ENCODE assay signal across 15 cellular contexts in genomic region chr19:18500820-18501219, GRCh38. TPM values are rescaled to one million over a fixed set of nuclear protein-coding genes. Genes with fewer than 3 reads are reported as not detected.
DNase-seq lines count a peak whose midpoint lies in the region; ATAC-seq and TF ChIP-seq lines count a peak whose summit lies in the region.
"Had no signal": no experiment of that assay in that cellular context is flagged by ENCODE, and none has a peak within 500 bp of the region (broad histone marks: within the 10 kb centered on the region; RNA-seq: fewer than 3 reads in every experiment).

No MANE protein-coding gene starts in this region.

- H3K9me3 Mint-ChIP-seq in activated CD8-positive, alpha-beta memory T cell treated with anti-CD3 and anti-CD28 coated beads, Interleukin-2, amount 10 ng/mL, durations not matched to agents 7 days and 5 days (ENCODE audit: low read depth), result no peaks in the 10 kb centered on the region
- H3K9me3 Mint-ChIP-seq: stimulated activated naive CD8-positive, alpha-beta T cell treated with anti-CD3 and anti-CD28 coated beads, Interleukin-15, Interleukin-2, amounts not matched to agents 100 ng/mL and 50 ng/mL, for 24 hours had no signal

- H3K27ac ChIP-seq in lower lobe of right lung (peak overlapping the region; percentile 18), thyroid gland (peak overlapping the region; percentile 64 to 79 (median 74))
- H3K27ac ChIP-seq: A549 had no signal

- intact Hi-C loops in lower lobe of right lung (cut with DNase I) (no loop called here), thyroid gland (cut with DNase I) (no loop called here)

- TF ChIP-seq CTCF in lower lobe of right lung (IDR thresholded peaks at IDR 0.05) (no peak), thyroid gland (IDR thresholded peaks at IDR 0.05) (no peak)

- H3K36me3 ChIP-seq in lower lobe of right lung (no peaks in the 10 kb centered on the region), thyroid gland (no peaks in the 10 kb centered on the region)

- no peak for ATAC-seq in activated CD8-positive, alpha-beta memory T cell treated with anti-CD3 and anti-CD28 coated beads, Interleukin-2, amount 10 ng/mL, durations not matched to agents 7 days and 5 days
- ATAC-seq in lower lobe of right lung (peak in 1 of 2 donors; percentile 20), HG03039 (IDR thresholded peaks at IDR 0.05; ENCODE audit: unreplicated experiment) (no peak), GM18861 (IDR thresholded peaks at IDR 0.05; ENCODE audit: unreplicated experiment) (no peak)
- ATAC-seq: A549 had no signal

- 21 to 23% methylated on average over 4 to 11 of the region's 11 CpGs for WGBS in thyroid gland, 2 donors

- H3K9me3 ChIP-seq in lower lobe of right lung (no peaks in the 10 kb centered on the region), thyroid gland (no peaks in the 10 kb centered on the region)
- H3K9me3 ChIP-seq: A549 had no signal

- no peaks in the 10 kb centered on the region for H3K27me3 Mint-ChIP-seq in activated CD8-positive, alpha-beta memory T cell treated with anti-CD3 and anti-CD28 coated beads, Interleukin-2, amount 10 ng/mL, durations not matched to agents 7 days and 5 days
- H3K27me3 Mint-ChIP-seq: stimulated activated naive CD8-positive, alpha-beta T cell treated with anti-CD3 and anti-CD28 coated beads, Interleukin-15, Interleukin-2, amounts not matched to agents 100 ng/mL and 50 ng/mL, for 24 hours had no signal

- DNase-seq in activated CD8-positive, alpha-beta memory T cell treated with anti-CD3 and anti-CD28 coated beads, Interleukin-2, amount 10 ng/mL, durations not matched to agents 7 days and 5 days, result no peak
- DNase-seq in activated CD8-positive, alpha-beta memory T cell treated with anti-CD3 and anti-CD28 coated beads, Interleukin-2, amount 50 U/mL, for 4 hours, result no peak
- peak; percentile 61 for DNase-seq in cerebellar cortex (ENCODE audit: low spot score)
- DNase-seq in lower lobe of right lung, result peak; percentile 61
- DNase-seq in thyroid gland, result peak; percentile 96 to 98
- DNase-seq in NCI-H69 (lab: John Stamatoyannopoulos, UW), result no peak
- DNase-seq: activated T-cell treated with anti-CD3 and anti-CD28 coated beads for 4 hours; NCI-H345; occipital lobe; RPMI8226; stimulated activated CD4-positive, alpha-beta T cell treated with anti-CD3 and anti-CD28 coated beads, Interleukin-2, amount 100 ng/mL, for 24 hours had no signal

- no peaks in the 10 kb centered on the region for H3K27me3 ChIP-seq in lower lobe of right lung (ENCODE audit: low read depth)
- no peaks in the 10 kb centered on the region for H3K27me3 ChIP-seq in thyroid gland

- CTCF ChIA-PET in activated CD8-positive, alpha-beta memory T cell treated with anti-CD3 and anti-CD28 coated beads, Interleukin-2, amount 10 ng/mL, durations not matched to agents 7 days and 5 days (lab: Charles Lee), result interaction anchor here (0.9 to 12.5 kb wide), 4 partner anchors 9 to 19 kb away, joined by 3 to 145 read pairs (median 4); partner anchors contain the start of gene ELL

- H3K4me1 ChIP-seq in lower lobe of right lung, result peaks cover 98% of the 10 kb centered on the region
- peaks cover 79 to 93% of the 10 kb centered on the region in 2 donors for H3K4me1 ChIP-seq in thyroid gland

- H3K4me3 ChIP-seq in lower lobe of right lung (no peak overlapping the region), thyroid gland (replicated peaks in 1 of 3) (no peak overlapping the region)
- H3K4me3 ChIP-seq: A549 had no signal

- H3K27ac Mint-ChIP-seq in activated CD8-positive, alpha-beta memory T cell treated with anti-CD3 and anti-CD28 coated beads, Interleukin-2, amount 10 ng/mL, durations not matched to agents 7 days and 5 days, result peak overlapping the region; percentile 71

- peaks cover 1% of the 10 kb centered on the region for H3K36me3 Mint-ChIP-seq in activated CD8-positive, alpha-beta memory T cell treated with anti-CD3 and anti-CD28 coated beads, Interleukin-2, amount 10 ng/mL, durations not matched to agents 7 days and 5 days

- TF ChIP-seq POLR2A in thyroid gland (IDR thresholded peaks at IDR 0.05), result no peak

- no peak overlapping the region for H3K4me3 Mint-ChIP-seq in activated CD8-positive, alpha-beta memory T cell treated with anti-CD3 and anti-CD28 coated beads, Interleukin-2, amount 10 ng/mL, durations not matched to agents 7 days and 5 days
- H3K4me3 Mint-ChIP-seq: stimulated activated naive CD8-positive, alpha-beta T cell treated with anti-CD3 and anti-CD28 coated beads, Interleukin-15, Interleukin-2, amounts not matched to agents 100 ng/mL and 50 ng/mL, for 24 hours had no signal

- peaks cover 94% of the 10 kb centered on the region for H3K4me1 Mint-ChIP-seq in activated CD8-positive, alpha-beta memory T cell treated with anti-CD3 and anti-CD28 coated beads, Interleukin-2, amount 10 ng/mL, durations not matched to agents 7 days and 5 days

RNA-seq across cellular contexts. Expression of gene ELL, which starts 21.1 kb away (rescaled TPM):
- total RNA-seq in activated CD8-positive, alpha-beta memory T cell treated with anti-CD3 and anti-CD28 coated beads, Interleukin-2, amount 10 ng/mL, durations not matched to agents 7 days and 5 days, result 10 to 100 TPM; 22.9 to 33.7 TPM
- total RNA-seq in lower lobe of right lung, result 19.7 TPM
- 10 to 100 TPM; 10.8 to 31.0 (median 11.5) TPM for total RNA-seq in thyroid gland

RNA-seq across cellular contexts. Expression of gene FKBP8, which starts 42.6 kb away (rescaled TPM):
- 100 to 1,000 TPM; 220 to 286 TPM for total RNA-seq in activated CD8-positive, alpha-beta memory T cell treated with anti-CD3 and anti-CD28 coated beads, Interleukin-2, amount 10 ng/mL, durations not matched to agents 7 days and 5 days
- 195 TPM for total RNA-seq in lower lobe of right lung
- 100 to 1,000 TPM; 238 to 394 (median 314) TPM for total RNA-seq in thyroid gland

RNA-seq across cellular contexts. Expression of gene KXD1, which starts 56.9 kb away (rescaled TPM):
- total RNA-seq in activated CD8-positive, alpha-beta memory T cell treated with anti-CD3 and anti-CD28 coated beads, Interleukin-2, amount 10 ng/mL, durations not matched to agents 7 days and 5 days, result 100 to 1,000 TPM; 106 to 113 TPM
- total RNA-seq in lower lobe of right lung (71.9 TPM), thyroid gland (100 to 1,000 TPM in 2 of 4 donors, 10 to 100 TPM in 2; 98.1 to 117 (median 103) TPM)

Comparison
In these comparisons a context has a peak if more than half of its experiments do, and no peak if none do; other contexts are left out.
1. DNase-seq: peak in cerebellar cortex (single experiment), lower lobe of right lung (single experiment) and thyroid gland (2 of 2); none in activated CD8-positive, alpha-beta memory T cell treated with anti-CD3 and anti-CD28 coated beads, Interleukin-2, amount 10 ng/mL, durations not matched to agents 7 days and 5 days (single experiment), activated CD8-positive, alpha-beta memory T cell treated with anti-CD3 and anti-CD28 coated beads, Interleukin-2, amount 50 U/mL, for 4 hours (single experiment) and NCI-H69 (single experiment).